25 cellular contexts compared by ENCODE assay signal in genomic region chr11:77611921-77612320, GRCh38. TPM values are rescaled to one million over a fixed set of nuclear protein-coding genes. Genes with fewer than 3 reads are reported as not detected.
"Had no signal": no experiment of that assay in that cellular context is flagged by ENCODE, and none has a peak within 500 bp of the region (broad histone marks: within the 10 kb centered on the region; RNA-seq: fewer than 3 reads in every experiment).

No MANE protein-coding gene starts in this region.

- H3K27ac ChIP-seq: adrenal gland, breast epithelium, Peyer's patch, RWPE1, SJCRH30 had no signal

- ATAC-seq: activated CD8-positive, alpha-beta memory T cell treated with anti-CD3 and anti-CD28 coated beads, Interleukin-2, amount 10 ng/mL, durations not matched to agents 7 days and 5 days had no signal

- H3K4me2 ChIP-seq: SK-N-SH had no signal

- H3K27me3 ChIP-seq: adrenal gland, breast epithelium, Peyer's patch, SJCRH30 had no signal

- H3K4me3 ChIP-seq: adrenal gland, breast epithelium, Peyer's patch, SJCRH30 had no signal

- H3K36me3 ChIP-seq: breast epithelium had no signal

- H3K9me3 ChIP-seq: adrenal gland, breast epithelium, Peyer's patch, SJCRH30, SK-N-SH had no signal

- H3K4me1 ChIP-seq: adrenal gland, breast epithelium, Peyer's patch, SJCRH30 had no signal

- DNase-seq: activated CD4-positive, alpha-beta T cell treated with anti-CD3 and anti-CD28 coated beads for 48 hours; activated CD4-positive, alpha-beta T cell treated with anti-CD3 and anti-CD28 coated beads, Interleukin-2, amount 50 U/mL, for 4 hours; activated CD4-positive, CD25-positive, alpha-beta regulatory T cell treated with anti-CD3 and anti-CD28 coated beads, Interleukin-2, amount 50 U/mL, for 72 hours; activated CD8-positive, alpha-beta memory T cell treated with anti-CD3 and anti-CD28 coated beads, Interleukin-2, amount 10 ng/mL, durations not matched to agents 7 days and 5 days; activated effector memory CD4-positive, alpha-beta T cell treated with Interleukin-2 at 50 U/mL for 16 hours; activated naive CD4-positive, alpha-beta T cell treated with Interleukin-2 at 50 U/mL for 16 hours; activated naive CD8-positive, alpha-beta T cell treated with anti-CD3 and anti-CD28 coated beads for 36 hours; activated T-cell treated with anti-CD3 and anti-CD28 coated beads, Interleukin-2, amount 50 U/mL, for 24 hours; adrenal gland; aorta; caudate nucleus; Kasumi-1; NCI-H1048; NCI-H146; NCI-H187 treated with DMSO at 0.1 percent for 48 hours; NCI-H2081 treated with DMSO at 0.1 percent for 48 hours; NCI-H446; NCI-H524; Peyer's patch; Right ventricle myocardium superior; SJCRH30; SK-N-SH; SW 1271 had no signal

- H3K9ac ChIP-seq: SK-N-SH had no signal

RNA-seq across cellular contexts. Expression of gene AQP11, which starts 22.2 kb away (rescaled TPM):
- total RNA-seq: aorta had no signal
